ENCODE assay signal across 34 cellular contexts in the genomic region with DNA sequence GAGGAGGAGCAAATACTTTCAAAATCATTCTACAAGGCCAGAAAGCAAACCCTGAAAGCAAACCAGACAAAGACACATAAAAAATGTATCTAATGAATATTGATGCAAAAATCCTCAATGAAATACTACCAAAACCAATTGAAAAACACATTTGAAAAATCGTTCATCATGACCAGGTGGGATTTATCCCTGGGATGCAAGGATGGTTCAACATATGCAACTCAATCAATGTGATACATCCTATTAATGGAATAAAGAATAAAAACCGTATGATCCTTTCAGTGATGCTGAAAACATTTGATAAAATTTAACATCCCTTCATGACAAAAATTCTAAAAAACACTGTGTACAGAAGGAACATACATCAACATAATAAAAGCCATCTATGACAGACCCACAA.
"Had no signal": no experiment of that assay in that cellular context is flagged by ENCODE, and none has a peak within 500 bp of the region (broad histone marks: within the 10 kb centered on the region; RNA-seq: fewer than 3 reads in every experiment).

No MANE protein-coding gene starts in this region.

- H3K4me3 ChIP-seq: MG63 had no signal

- H3K27me3 ChIP-seq: MG63 had no signal

- DNase-seq: Karpas-422, Kasumi-1, MG63, MM.1S, MV-4-11, NCI-H1048, NCI-H1092, NCI-H1092 treated with DMSO at 0.1 percent for 48 hours, NCI-H1105, NCI-H1105 treated with DMSO at 0.1 percent for 48 hours, NCI-H1417, NCI-H1417 treated with DMSO at 0.1 percent for 48 hours, NCI-H1436, NCI-H1436 treated with DMSO at 0.1 percent for 48 hours, NCI-H146, NCI-H1694, NCI-H1694 treated with DMSO at 0.1 percent for 48 hours, NCI-H187, NCI-H187 treated with DMSO at 0.1 percent for 48 hours, NCI-H1930, NCI-H2029, NCI-H2029 treated with DMSO at 0.1 percent for 48 hours, NCI-H2081, NCI-H2081 treated with DMSO at 0.1 percent for 48 hours, NCI-H2107, NCI-H2171, NCI-H2171 treated with DMSO at 0.1 percent for 48 hours, NCI-H2227 treated with DMSO at 0.1 percent for 48 hours, NCI-H226, NCI-H345, NCI-H446, NCI-H446 treated with DMSO at 0.1 percent for 48 hours, NCI-H510A, NCI-H510A treated with DMSO at 0.1 percent for 48 hours had no signal

- H3K36me3 ChIP-seq: MG63 had no signal

- H3K9me3 ChIP-seq: MG63 had no signal
